ENCODE assay signal across 29 cellular contexts in the genomic region with DNA sequence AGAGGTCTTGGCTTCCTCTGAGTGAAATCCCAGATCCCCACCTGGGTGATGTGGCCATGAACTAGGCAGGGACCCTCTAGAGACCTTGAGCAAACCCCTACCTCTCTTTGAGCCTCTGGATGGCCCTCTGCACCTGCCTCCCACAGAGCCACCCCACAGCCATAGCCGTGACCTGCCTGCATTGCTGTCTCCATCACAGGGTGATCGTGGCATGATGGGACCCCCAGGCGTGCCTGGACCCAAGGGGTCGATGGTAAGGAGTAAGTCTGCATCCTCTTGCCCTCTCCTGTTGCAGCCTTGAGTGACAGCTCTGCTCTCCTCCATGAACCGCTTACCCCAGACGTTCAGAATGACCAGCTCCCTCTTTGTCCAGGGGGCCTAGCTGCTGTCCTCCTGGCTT.
"Had no signal": no experiment of that assay in that cellular context is flagged by ENCODE, and none has a peak within 500 bp of the region (broad histone marks: within the 10 kb centered on the region; RNA-seq: fewer than 3 reads in every experiment).

No MANE protein-coding gene starts in this region.

- H3K4me1 ChIP-seq: parathyroid adenoma had no signal

- H3K9ac ChIP-seq: parathyroid adenoma had no signal

- DNase-seq: naive thymus-derived CD8-positive, alpha-beta T cell; nephron progenitor cell; occipital lobe; ovary; posterior cingulate gyrus; psoas muscle; spleen; stimulated activated CD4-positive, alpha-beta T cell treated with anti-CD3 and anti-CD28 coated beads, Interleukin-12 subunit alpha, Interleukin-12 subunit beta, amount 100 ng/mL, for 4 hours; stimulated activated CD4-positive, alpha-beta T cell treated with anti-CD3 and anti-CD28 coated beads, Interleukin-1b, Interleukin-23, amount 100 ng/mL, for 48 hours; stimulated activated CD4-positive, alpha-beta T cell treated with anti-CD3 and anti-CD28 coated beads, Interleukin-4, amount 100 ng/mL, for 1 hour; stimulated activated CD4-positive, alpha-beta T cell treated with anti-CD3 and anti-CD28 coated beads, Interleukin-4, amount 100 ng/mL, for 4 hours; stimulated activated CD8-positive, alpha-beta memory T cell treated with anti-CD3 and anti-CD28 coated beads, Interleukin-4, amount 100 ng/mL, for 48 hours; stimulated activated naive CD4-positive, alpha-beta T cell; stimulated activated naive CD8-positive, alpha-beta T cell treated with anti-CD3 and anti-CD28 coated beads, Interleukin-15, amount 100 ng/mL, for 72 hours; stimulated activated naive CD8-positive, alpha-beta T cell treated with anti-CD3 and anti-CD28 coated beads, Interleukin-15, Interleukin-2, amounts not matched to agents 100 U/mL and 50 U/mL, for 24 hours; substantia nigra; testis; tibial artery; transverse colon; upper lobe of right lung; uterus had no signal

- H3K79me2 ChIP-seq: parathyroid adenoma had no signal

- H3K27ac ChIP-seq: ovary, parathyroid adenoma, psoas muscle, skin epidermis, spleen, suprapubic skin, testis, tibial artery, transverse colon, upper lobe of right lung, uterus had no signal

- H3K9me3 ChIP-seq: ovary, psoas muscle, spleen, suprapubic skin, testis, tibial artery, transverse colon, upper lobe of right lung, uterus had no signal

- ATAC-seq: naive thymus-derived CD8-positive, alpha-beta T cell; natural killer cell treated with Interleukin-12 subunit alpha and Interleukin-12 subunit beta and Interleukin-15 and Interleukin-18, amount 100 ng/mL, for 72 hours; psoas muscle; right cardiac atrium; sciatic nerve; stimulated activated memory B cell treated with anti-CD40 and anti-IgM and Interleukin-4, amounts not matched to agents 10 μg/mL and 1 μg/mL and 100 μg/mL, for 72 hours; stimulated activated naive CD8-positive, alpha-beta T cell treated with anti-CD3 and anti-CD28 coated beads, Interleukin-15, amount 100 ng/mL, for 72 hours; stimulated activated naive CD8-positive, alpha-beta T cell treated with anti-CD3 and anti-CD28 coated beads, Interleukin-15, Interleukin-2, amounts not matched to agents 100 U/mL and 50 U/mL, for 24 hours; upper lobe of right lung had no signal

- H3K4me3 ChIP-seq: ovary, psoas muscle, skin epidermis, smooth muscle cell, spleen, suprapubic skin, testis, tibial artery, transverse colon, upper lobe of right lung, uterus had no signal

- H3K4me2 ChIP-seq: smooth muscle cell had no signal

- H3K27me3 ChIP-seq: ovary, spleen, suprapubic skin, testis, tibial artery, transverse colon, upper lobe of right lung, uterus had no signal

- H2AFZ ChIP-seq: parathyroid adenoma had no signal

- H3K36me3 ChIP-seq: ovary, spleen, suprapubic skin, tibial artery, transverse colon, upper lobe of right lung, uterus had no signal
